In genomic region chr3:113532698-113533533, GRCh38 we compare ENCODE assay signal across 8 cellular contexts. TPM values are rescaled to one million over a fixed set of nuclear protein-coding genes. Genes with fewer than 3 reads are reported as not detected.
DNase-seq lines count a peak whose midpoint lies in the region; ATAC-seq and TF ChIP-seq lines count a peak whose summit lies in the region.

No MANE protein-coding gene starts in this region.

- TF ChIP-seq CTCF in fibroblast of the aortic adventitia (IDR thresholded peaks at IDR 0.05; ENCODE audit: insufficient read depth, low read length) (peak; percentile 3), omental fat pad (IDR thresholded peaks at IDR 0.05) (no peak)

- peak; percentile 35 for DNase-seq in GM03348 (ENCODE audit: low spot score)
- peak; percentile 80 for DNase-seq in NAMALWA (ENCODE audit: low spot score)
- peak; percentile 67 to 71 for DNase-seq in activated T-cell treated with anti-CD3 and anti-CD28 coated beads, Interleukin-2, amount 50 U/mL, for 48 hours
- no peak for DNase-seq in fibroblast of the aortic adventitia (ENCODE audit: low read depth)
- DNase-seq in omental fat pad (ENCODE audit: low spot score): no peak
- DNase-seq in NCI-H510A (lab: John Stamatoyannopoulos, UW): no peak
- no peak for DNase-seq in KG1 (lab: John Stamatoyannopoulos, UW)

- ATAC-seq in GM21717 (IDR thresholded peaks at IDR 0.05; ENCODE audit: unreplicated experiment) (peak; percentile 38), omental fat pad (ENCODE audit: low FRiP score) (peak; percentile 84)

- peak overlapping the region; percentile 60 for H3K4me3 ChIP-seq in fibroblast of the aortic adventitia (ENCODE audit: low read depth, low read length)

RNA-seq across cellular contexts. Expression of gene SIDT1, which starts 0.6 kb away (rescaled TPM):
- total RNA-seq in fibroblast of the aortic adventitia (ENCODE audit: low replicate concordance) (not detected in 2 replicates), omental fat pad (1 to 10 TPM; 2.7 to 7.4 (median 5.1) TPM)

RNA-seq across cellular contexts. Expression of gene SPICE1, which starts 18.0 kb away (rescaled TPM):
- 16.7 and 25.9 TPM in 2 replicates for total RNA-seq in fibroblast of the aortic adventitia (ENCODE audit: low replicate concordance)
- 10 to 100 TPM in 1 of 4 donors, 1 to 10 TPM in 3; 7.3 to 16.2 (median 9.0) TPM for total RNA-seq in omental fat pad

Comparison
In these comparisons a context has a peak if more than half of its experiments do, and no peak if none do; other contexts are left out.
1. DNase-seq: peak in GM03348 (single experiment), NAMALWA (single experiment) and activated T-cell treated with anti-CD3 and anti-CD28 coated beads, Interleukin-2, amount 50 U/mL, for 48 hours (2 of 2); none in fibroblast of the aortic adventitia (single experiment), omental fat pad (single experiment), NCI-H510A (single experiment) and KG1 (single experiment).